ENCODE assay signal across 16 cellular contexts in the genomic region with DNA sequence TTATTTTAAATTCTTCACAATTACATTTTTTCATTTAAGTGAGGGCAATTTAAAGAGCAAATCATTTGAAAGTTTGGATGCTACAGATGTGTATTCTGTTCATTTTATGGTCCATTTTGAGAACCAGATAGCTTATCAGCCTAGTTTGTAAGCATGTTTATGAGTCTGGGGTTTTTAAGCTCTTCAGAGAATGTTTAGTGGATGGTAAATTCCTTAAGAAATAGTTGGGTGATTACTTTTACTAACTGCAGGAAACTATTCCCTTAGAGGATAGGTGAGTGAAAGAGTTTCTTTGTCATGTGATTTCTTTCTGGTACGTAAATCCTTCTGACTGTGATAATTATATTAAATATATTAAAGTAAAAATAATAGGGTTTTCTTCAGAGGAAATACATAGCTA. TPM values are rescaled to one million over a fixed set of nuclear protein-coding genes. Genes with fewer than 3 reads are reported as not detected.
DNase-seq lines count a peak whose midpoint lies in the region; TF ChIP-seq lines count a peak whose summit lies in the region.
"Had no signal": no experiment of that assay in that cellular context is flagged by ENCODE, and none has a peak within 500 bp of the region (broad histone marks: within the 10 kb centered on the region; RNA-seq: fewer than 3 reads in every experiment).

No MANE protein-coding gene starts in this region.

- H4K20me1 ChIP-seq in Karpas-422 (ENCODE audit: insufficient read depth, low read depth, low read length): no peaks in the 10 kb centered on the region
- H4K20me1 ChIP-seq: BLaER1 had no signal

- TF ChIP-seq CTCF in choroid plexus epithelial cell (conservative IDR thresholded peaks at IDR 0.05; ENCODE audit: low read depth, low read length): no peak
- no peak for TF ChIP-seq CTCF in retinal pigment epithelial cell (conservative IDR thresholded peaks at IDR 0.05; ENCODE audit: low read depth, low read length)

- H2AFZ ChIP-seq in Karpas-422 (ENCODE audit: low read length): no peak overlapping the region
- H2AFZ ChIP-seq: GM23248 had no signal

- H3K79me2 ChIP-seq in Karpas-422 (ENCODE audit: low read length): peaks cover 18% of the 10 kb centered on the region

- H3K4me1 ChIP-seq in Karpas-422 (ENCODE audit: low read length): peaks cover 81% of the 10 kb centered on the region

- H3K36me3 ChIP-seq in Karpas-422 (ENCODE audit: insufficient read depth, low read length): no peaks in the 10 kb centered on the region
- H3K36me3 ChIP-seq: BLaER1 had no signal

- H3K4me3 ChIP-seq in Karpas-422 (ENCODE audit: low read length): no peak overlapping the region
- no peak overlapping the region for H3K4me3 ChIP-seq in choroid plexus epithelial cell (ENCODE audit: low read depth, low read length)
- no peak overlapping the region for H3K4me3 ChIP-seq in retinal pigment epithelial cell (ENCODE audit: low read length)
- H3K4me3 ChIP-seq: BLaER1, GM23248 had no signal

- H3K9ac ChIP-seq in Karpas-422 (ENCODE audit: low read length): no peak overlapping the region
- H3K9ac ChIP-seq: BLaER1, GM23248 had no signal

- H3K4me2 ChIP-seq in Karpas-422 (ENCODE audit: low read depth, low read length, poor library complexity, severe bottlenecking): peak overlapping the region; percentile 69
- H3K4me2 ChIP-seq: BLaER1 had no signal

- H3K9me3 ChIP-seq in Karpas-422 (ENCODE audit: low read length): no peaks in the 10 kb centered on the region
- H3K9me3 ChIP-seq: BLaER1 had no signal

- no peaks in the 10 kb centered on the region for H3K27me3 ChIP-seq in Karpas-422 (ENCODE audit: low read length)
- H3K27me3 ChIP-seq: BLaER1 had no signal

- peak overlapping the region; percentile 81 for H3K27ac ChIP-seq in Karpas-422 (ENCODE audit: low read length)
- H3K27ac ChIP-seq: BLaER1, GM23248 had no signal

- DNase-seq in COLO829 (ENCODE audit: low spot score): peak; percentile 7
- DNase-seq in Karpas-422: no peak
- peak; percentile 36 for DNase-seq in choroid plexus epithelial cell (ENCODE audit: low read depth)
- DNase-seq in retinal pigment epithelial cell (ENCODE audit: low read depth): peak; percentile 68
- DNase-seq in stimulated activated CD4-positive, alpha-beta T cell treated with anti-CD3 and anti-CD28 coated beads, Interleukin-4, amount 100 ng/mL, for 1 hour: no peak
- DNase-seq in cortex of kidney (lab: John Stamatoyannopoulos, UW): no peak
- no peak for DNase-seq in GF-D8 (lab: John Stamatoyannopoulos, UW)
- DNase-seq: Calu3; CD4-positive, alpha-beta memory T cell; GM23248; HCEC 1CT; NCI-H1105 treated with DMSO at 0.1 percent for 48 hours; NCI-H1694; NCI-H510A; NCI-H774 had no signal

- no peaks in the 10 kb centered on the region for H3K9me2 ChIP-seq in Karpas-422 (replicated peaks; ENCODE audit: insufficient read depth, low read length)

RNA-seq across cellular contexts. Expression of a gene that starts 17.6 kb away (rescaled TPM):
- 11.1 and 19.4 TPM in 2 replicates for total RNA-seq in Karpas-422 (2014; rRNA removed; shearing (Covaris generic); ENCODE audit: low replicate concordance)
- total RNA-seq: GM23248 had no signal

Comparison
In these comparisons a context has a peak if more than half of its experiments do, and no peak if none do; other contexts are left out.
1. DNase-seq: peak in COLO829 (single experiment), choroid plexus epithelial cell (single experiment) and retinal pigment epithelial cell (single experiment); none in Karpas-422 (single experiment), stimulated activated CD4-positive, alpha-beta T cell treated with anti-CD3 and anti-CD28 coated beads, Interleukin-4, amount 100 ng/mL, for 1 hour (single experiment), cortex of kidney (single experiment) and GF-D8 (single experiment).